In genomic region chr15:35134269-35134668, GRCh38 we compare ENCODE assay signal across 1 cellular context.
TF ChIP-seq lines count a peak whose summit lies in the region.

No MANE protein-coding gene starts in this region.

TF ChIP-seq in HEK293, 187 proteins besides CTCF, POLR2A, EP300 and RAD21 (continued from another document):
- TF ChIP-seq ZNF645 (tag by site-specific recombination; IDR thresholded peaks at IDR 0.05) (no peak), GLIS2 (tag by site-specific recombination; IDR thresholded peaks at IDR 0.05) (no peak), SP3 (tag by site-specific recombination; IDR thresholded peaks at IDR 0.05) (no peak), RBAK (tag by site-specific recombination; IDR thresholded peaks at IDR 0.05) (no peak), ZNF621 (tag by site-specific recombination; IDR thresholded peaks at IDR 0.05) (no peak), ZBTB26 (tag by site-specific recombination; optimal IDR thresholded peaks at IDR 0.05) (no peak), ZNF785 (tag by site-specific recombination; IDR thresholded peaks at IDR 0.05) (no peak), ZNF350 (tag by site-specific recombination; IDR thresholded peaks at IDR 0.05) (no peak), ZNF843 (tag by site-specific recombination; IDR thresholded peaks at IDR 0.05) (0 out of 2 replicates have a peak, but pooled peaks have one; percentile 48), HOXA7 (CRISPR knock-in tag; IDR thresholded peaks at IDR 0.05; ENCODE audit: borderline replicate concordance) (no peak), ZNF223 (tag by site-specific recombination; IDR thresholded peaks at IDR 0.05) (no peak), ZNF266 (tag by site-specific recombination; IDR thresholded peaks at IDR 0.05; ENCODE audit: low read depth) (no peak), PRDM6 (tag by site-specific recombination; IDR thresholded peaks at IDR 0.05) (0 out of 2 replicates have a peak, but pooled peaks have one; percentile 9), ZNF580 (tag by site-specific recombination; IDR thresholded peaks at IDR 0.05) (0 out of 2 replicates have a peak, but pooled peaks have one; percentile 19), KLF10 (tag by site-specific recombination; IDR thresholded peaks at IDR 0.05) (no peak)
